ENCODE assay signal across 21 cellular contexts in the genomic region with DNA sequence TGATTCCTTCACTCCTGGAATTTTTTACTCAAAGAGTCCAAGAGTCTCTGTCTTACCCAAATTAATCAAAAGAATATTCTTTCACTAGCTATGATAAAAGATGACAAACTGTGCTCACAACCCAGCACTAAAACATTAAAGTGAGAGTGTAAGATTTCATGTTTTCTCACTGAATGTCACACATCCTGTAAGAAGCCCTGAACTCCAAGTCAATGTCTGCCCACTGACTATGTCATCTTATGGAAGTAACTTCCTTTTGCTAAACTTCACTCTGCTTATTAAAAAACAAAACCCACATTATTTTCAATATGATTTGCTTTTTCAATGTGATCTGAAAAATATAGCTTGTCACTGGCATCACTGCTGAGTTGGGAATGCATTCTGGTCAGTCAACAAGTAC. TPM values are rescaled to one million over a fixed set of nuclear protein-coding genes. Genes with fewer than 3 reads are reported as not detected.
DNase-seq lines count a peak whose midpoint lies in the region; ATAC-seq and TF ChIP-seq lines count a peak whose summit lies in the region.
"Had no signal": no experiment of that assay in that cellular context is flagged by ENCODE, and none has a peak within 500 bp of the region (broad histone marks: within the 10 kb centered on the region; RNA-seq: fewer than 3 reads in every experiment).

No MANE protein-coding gene starts in this region.

- H3K4me1 Mint-ChIP-seq in activated CD4-positive, alpha-beta T cell treated with anti-CD3 and anti-CD28 coated beads for 36 hours, result peaks cover 18% of the 10 kb centered on the region
- H3K4me1 Mint-ChIP-seq in activated CD4-positive, alpha-beta T cell treated with anti-CD3 and anti-CD28 coated beads, Interleukin-2, amount 10 ng/mL, durations not matched to agents 7 days and 5 days, result peaks cover 13% of the 10 kb centered on the region
- peaks cover 7% of the 10 kb centered on the region for H3K4me1 Mint-ChIP-seq in activated naive CD8-positive, alpha-beta T cell (ENCODE audit: low read depth)
- peaks cover 7% of the 10 kb centered on the region for H3K4me1 Mint-ChIP-seq in activated naive CD8-positive, alpha-beta T cell treated with anti-CD3 and anti-CD28 coated beads, Interleukin-2, amount 50 U/mL, for 24 hours
- H3K4me1 Mint-ChIP-seq in endodermal cell, result peaks cover 25% of the 10 kb centered on the region

- ATAC-seq in activated CD4-positive, alpha-beta T cell treated with anti-CD3 and anti-CD28 coated beads for 36 hours, result peak; percentile 51
- ATAC-seq in activated naive CD8-positive, alpha-beta T cell treated with anti-CD3 and anti-CD28 coated beads, Interleukin-2, amount 50 U/mL, for 24 hours, result no peak
- ATAC-seq in GM19351 (IDR thresholded peaks at IDR 0.05; ENCODE audit: unreplicated experiment), result no peak
- no peak for ATAC-seq in HG03378 (IDR thresholded peaks at IDR 0.05; ENCODE audit: unreplicated experiment)

- no peak overlapping the region for H3K4me3 Mint-ChIP-seq in activated CD4-positive, alpha-beta T cell treated with anti-CD3 and anti-CD28 coated beads for 36 hours
- H3K4me3 Mint-ChIP-seq in activated CD4-positive, alpha-beta T cell treated with anti-CD3 and anti-CD28 coated beads, Interleukin-2, amount 10 ng/mL, durations not matched to agents 7 days and 5 days, result no peak overlapping the region
- H3K4me3 Mint-ChIP-seq in activated naive CD8-positive, alpha-beta T cell, result no peak overlapping the region
- H3K4me3 Mint-ChIP-seq in activated naive CD8-positive, alpha-beta T cell treated with anti-CD3 and anti-CD28 coated beads, Interleukin-2, amount 50 U/mL, for 24 hours, result no peak overlapping the region
- H3K4me3 Mint-ChIP-seq in endodermal cell, result no peak overlapping the region

- POLR2A ChIA-PET in activated CD4-positive, alpha-beta T cell treated with anti-CD3 and anti-CD28 coated beads for 36 hours (lab: Charles Lee), result no interaction called here
- POLR2A ChIA-PET in activated CD4-positive, alpha-beta T cell treated with anti-CD3 and anti-CD28 coated beads, Interleukin-2, amount 10 ng/mL, durations not matched to agents 7 days and 5 days (lab: Charles Lee), result no interaction called here

- CTCF ChIA-PET in activated CD4-positive, alpha-beta T cell treated with anti-CD3 and anti-CD28 coated beads for 36 hours (lab: Charles Lee), result interaction anchor here (0.5 to 3.7 kb wide), 6 partner anchors 13 to 221 kb away, joined by 3 to 22 read pairs (median 3); no protein-coding TSS in a partner anchor
- CTCF ChIA-PET in activated CD4-positive, alpha-beta T cell treated with anti-CD3 and anti-CD28 coated beads, Interleukin-2, amount 10 ng/mL, durations not matched to agents 7 days and 5 days (lab: Charles Lee), result interaction anchor here (0.8 to 2.0 kb wide), 4 partner anchors 13 to 64 kb away, joined by 3 to 7 read pairs (median 4); no protein-coding TSS in a partner anchor

- peaks cover 9% of the 10 kb centered on the region for H3K36me3 Mint-ChIP-seq in activated CD4-positive, alpha-beta T cell treated with anti-CD3 and anti-CD28 coated beads for 36 hours (ENCODE audit: low read depth)
- peaks cover 21% of the 10 kb centered on the region for H3K36me3 Mint-ChIP-seq in activated CD4-positive, alpha-beta T cell treated with anti-CD3 and anti-CD28 coated beads, Interleukin-2, amount 10 ng/mL, durations not matched to agents 7 days and 5 days (ENCODE audit: low read depth)
- H3K36me3 Mint-ChIP-seq in activated naive CD8-positive, alpha-beta T cell, result no peaks in the 10 kb centered on the region
- H3K36me3 Mint-ChIP-seq in activated naive CD8-positive, alpha-beta T cell treated with anti-CD3 and anti-CD28 coated beads, Interleukin-2, amount 50 U/mL, for 24 hours (ENCODE audit: low read depth), result peaks cover 10% of the 10 kb centered on the region
- H3K36me3 Mint-ChIP-seq in endodermal cell (ENCODE audit: low read depth), result peaks cover 32% of the 10 kb centered on the region

- H3K9me3 Mint-ChIP-seq in activated CD4-positive, alpha-beta T cell treated with anti-CD3 and anti-CD28 coated beads for 36 hours (ENCODE audit: low read depth), result no peaks in the 10 kb centered on the region
- H3K9me3 Mint-ChIP-seq in activated CD4-positive, alpha-beta T cell treated with anti-CD3 and anti-CD28 coated beads, Interleukin-2, amount 10 ng/mL, durations not matched to agents 7 days and 5 days, result no peaks in the 10 kb centered on the region
- no peaks in the 10 kb centered on the region for H3K9me3 Mint-ChIP-seq in activated naive CD8-positive, alpha-beta T cell (ENCODE audit: low read depth)
- no peaks in the 10 kb centered on the region for H3K9me3 Mint-ChIP-seq in activated naive CD8-positive, alpha-beta T cell treated with anti-CD3 and anti-CD28 coated beads, Interleukin-2, amount 50 U/mL, for 24 hours
- H3K9me3 Mint-ChIP-seq in endodermal cell, result no peaks in the 10 kb centered on the region

- no peak for TF ChIP-seq CTCF in endodermal cell (conservative IDR thresholded peaks at IDR 0.05)
- no peak for TF ChIP-seq CTCF in thyroid gland (IDR thresholded peaks at IDR 0.05)

- no peaks in the 10 kb centered on the region for H3K27me3 ChIP-seq in endodermal cell (ENCODE audit: control insufficient read depth, insufficient read depth, low read length, poor library complexity, severe bottlenecking)
- no peaks in the 10 kb centered on the region for H3K27me3 ChIP-seq in thyroid gland

- no peak overlapping the region for H3K9ac ChIP-seq in endodermal cell (ENCODE audit: extremely low read depth, low read length, poor library complexity, severe bottlenecking)

- no peaks in the 10 kb centered on the region for H3K27me3 Mint-ChIP-seq in activated CD4-positive, alpha-beta T cell treated with anti-CD3 and anti-CD28 coated beads for 36 hours
- H3K27me3 Mint-ChIP-seq in activated CD4-positive, alpha-beta T cell treated with anti-CD3 and anti-CD28 coated beads, Interleukin-2, amount 10 ng/mL, durations not matched to agents 7 days and 5 days, result no peaks in the 10 kb centered on the region
- no peaks in the 10 kb centered on the region for H3K27me3 Mint-ChIP-seq in activated naive CD8-positive, alpha-beta T cell
- no peaks in the 10 kb centered on the region for H3K27me3 Mint-ChIP-seq in activated naive CD8-positive, alpha-beta T cell treated with anti-CD3 and anti-CD28 coated beads, Interleukin-2, amount 50 U/mL, for 24 hours
- H3K27me3 Mint-ChIP-seq in endodermal cell (ENCODE audit: insufficient read depth), result no peaks in the 10 kb centered on the region

- peaks cover 47% of the 10 kb centered on the region for H3K36me3 ChIP-seq in endodermal cell (ENCODE audit: control insufficient read depth, insufficient read depth, low read length)
- peaks cover 0 to 11% of the 10 kb centered on the region in 2 donors for H3K36me3 ChIP-seq in thyroid gland

- DNase-seq in activated CD4-positive, alpha-beta T cell treated with anti-CD3 and anti-CD28 coated beads for 36 hours, result no peak
- DNase-seq in activated CD4-positive, alpha-beta T cell treated with anti-CD3 and anti-CD28 coated beads, Interleukin-2, amount 10 ng/mL, durations not matched to agents 7 days and 5 days, result no peak
- DNase-seq in activated naive CD8-positive, alpha-beta T cell treated with anti-CD3 and anti-CD28 coated beads, Interleukin-2, amount 50 U/mL, for 24 hours, result no peak
- DNase-seq in endodermal cell (no peak), thyroid gland (no peak)
- DNase-seq: AML-193, DMS79, NCI-H1048, NCI-H1436, NCI-H2029, NCI-H345, NCI-H524 treated with DMSO at 0.1 percent for 48 hours, PC-9 had no signal

- no peaks in the 10 kb centered on the region for H3K9me3 ChIP-seq in endodermal cell (ENCODE audit: control insufficient read depth, low read length)
- no peaks in the 10 kb centered on the region for H3K9me3 ChIP-seq in thyroid gland
- H3K9me3 ChIP-seq: HAP-1 had no signal

- H3K4me3 ChIP-seq in endodermal cell (ENCODE audit: low read length) (no peak overlapping the region), thyroid gland (replicated peaks in 1 of 3) (no peak overlapping the region)
- H3K4me3 ChIP-seq: HAP-1, PC-9 had no signal

- H3K27ac ChIP-seq in endodermal cell (ENCODE audit: low read depth, low read length) (peak overlapping the region; percentile 54), thyroid gland (peak overlapping the region; percentile 91 to 96 (median 91))
- H3K27ac ChIP-seq: 22Rv1, C4-2B, HL-60, PC-9, RWPE1 had no signal

- peak overlapping the region; percentile 47 for H3K27ac Mint-ChIP-seq in activated CD4-positive, alpha-beta T cell treated with anti-CD3 and anti-CD28 coated beads for 36 hours
- H3K27ac Mint-ChIP-seq in activated CD4-positive, alpha-beta T cell treated with anti-CD3 and anti-CD28 coated beads, Interleukin-2, amount 10 ng/mL, durations not matched to agents 7 days and 5 days, result no peak overlapping the region
- H3K27ac Mint-ChIP-seq in activated naive CD8-positive, alpha-beta T cell, result peak overlapping the region; percentile 8
- H3K27ac Mint-ChIP-seq in activated naive CD8-positive, alpha-beta T cell treated with anti-CD3 and anti-CD28 coated beads, Interleukin-2, amount 50 U/mL, for 24 hours, result no peak overlapping the region
- H3K27ac Mint-ChIP-seq in endodermal cell, result no peak overlapping the region

- intact Hi-C loops in activated CD4-positive, alpha-beta T cell treated with anti-CD3 and anti-CD28 coated beads for 36 hours (cut with DNase I, micrococcal nuclease), result no loop called here
- intact Hi-C loops in thyroid gland (cut with DNase I), result no loop called here

- TF ChIP-seq POLR2A in thyroid gland (IDR thresholded peaks at IDR 0.05), result no peak

- H3K4me1 ChIP-seq in endodermal cell (ENCODE audit: control insufficient read depth, insufficient read depth, low read length) (peaks cover 9% of the 10 kb centered on the region), thyroid gland (peaks cover 92 to 93% of the 10 kb centered on the region in 2 donors)

RNA-seq across cellular contexts. Expression of gene SPRING1, which starts 15.6 kb away (rescaled TPM):
- total RNA-seq in activated CD4-positive, alpha-beta T cell treated with anti-CD3 and anti-CD28 coated beads for 36 hours, result 10 to 100 TPM; 15.3 to 17.4 TPM
- total RNA-seq in activated CD4-positive, alpha-beta T cell treated with anti-CD3 and anti-CD28 coated beads, Interleukin-2, amount 10 ng/mL, durations not matched to agents 7 days and 5 days, result 10 to 100 TPM; 28.8 to 31.7 TPM
- total RNA-seq in endodermal cell (100 to 1,000 TPM in 1 of 2 donors, 10 to 100 TPM in 1; 81.7 to 108 TPM), thyroid gland (100 to 1,000 TPM in 2 of 4 donors, 10 to 100 TPM in 2; 88.0 to 163 (median 124) TPM)
- 30.1 TPM for polyA plus RNA-seq in endodermal cell (2013, experiment 1 of 2)
- 27.0 TPM for polyA plus RNA-seq in endodermal cell (2013, experiment 2 of 2)

RNA-seq across cellular contexts. Expression of gene RNFT2, which starts 15.9 kb away (rescaled TPM):
- 10 to 100 TPM; 14.7 to 15.0 TPM for total RNA-seq in activated CD4-positive, alpha-beta T cell treated with anti-CD3 and anti-CD28 coated beads for 36 hours
- total RNA-seq in activated CD4-positive, alpha-beta T cell treated with anti-CD3 and anti-CD28 coated beads, Interleukin-2, amount 10 ng/mL, durations not matched to agents 7 days and 5 days, result 10 to 100 TPM; 11.7 to 15.1 TPM
- 10 to 100 TPM; 28.0 to 51.2 TPM for total RNA-seq in endodermal cell
- 21.6 TPM for polyA plus RNA-seq in endodermal cell (2013, experiment 1 of 2)
- polyA plus RNA-seq in endodermal cell (2013, experiment 2 of 2), result 22.1 TPM
- 1 to 10 TPM; 2.3 to 5.0 (median 4.5) TPM for total RNA-seq in thyroid gland

Comparison
In these comparisons a context has a peak if more than half of its experiments do, and no peak if none do; other contexts are left out.
1. H3K27ac Mint-ChIP-seq: peak in activated CD4-positive, alpha-beta T cell treated with anti-CD3 and anti-CD28 coated beads for 36 hours (single experiment) and activated naive CD8-positive, alpha-beta T cell (single experiment); none in activated CD4-positive, alpha-beta T cell treated with anti-CD3 and anti-CD28 coated beads, Interleukin-2, amount 10 ng/mL, durations not matched to agents 7 days and 5 days (single experiment), activated naive CD8-positive, alpha-beta T cell treated with anti-CD3 and anti-CD28 coated beads, Interleukin-2, amount 50 U/mL, for 24 hours (single experiment) and endodermal cell (single experiment).